Comparison of ENCODE assay signal across 27 cellular contexts in genomic region chr2:65501074-65501473, GRCh38.
DNase-seq lines count a peak whose midpoint lies in the region; ATAC-seq, FAIRE-seq and TF ChIP-seq lines count a peak whose summit lies in the region.
"Had no signal": no experiment of that assay in that cellular context is flagged by ENCODE, and none has a peak within 500 bp of the region (broad histone marks: within the 10 kb centered on the region; RNA-seq: fewer than 3 reads in every experiment).

No MANE protein-coding gene starts in this region.

- peaks cover 0 to 8% (median 0%) of the 10 kb centered on the region in 3 donors for H3K9me3 Mint-ChIP-seq in IgD-negative memory B cell
- H3K9me3 Mint-ChIP-seq in activated naive CD8-positive, alpha-beta T cell treated with anti-CD3 and anti-CD28 coated beads for 36 hours = no peaks in the 10 kb centered on the region
- H3K9me3 Mint-ChIP-seq: activated T-cell treated with anti-CD3 and anti-CD28 coated beads, Interleukin-2, amount 50 U/mL, for 4 hours; stimulated activated naive CD8-positive, alpha-beta T cell treated with anti-CD3 and anti-CD28 coated beads, Interleukin-15, amount 100 ng/mL, for 72 hours had no signal

- no peak for TF ChIP-seq CTCF in D721Med (IDR thresholded peaks at IDR 0.05; ENCODE audit: insufficient read depth, missing control alignments)

- peaks cover 4% of the 10 kb centered on the region for H3K27me3 Mint-ChIP-seq in IgD-negative memory B cell
- no peaks in the 10 kb centered on the region for H3K27me3 Mint-ChIP-seq in activated naive CD8-positive, alpha-beta T cell treated with anti-CD3 and anti-CD28 coated beads for 36 hours

- peak overlapping the region in 3 of 4 donors; percentile 30 to 70 (median 55) for H3K4me3 Mint-ChIP-seq in IgD-negative memory B cell
- no peak overlapping the region for H3K4me3 Mint-ChIP-seq in activated naive CD8-positive, alpha-beta T cell treated with anti-CD3 and anti-CD28 coated beads for 36 hours
- H3K4me3 Mint-ChIP-seq: activated T-cell treated with anti-CD3 and anti-CD28 coated beads, Interleukin-2, amount 50 U/mL, for 4 hours; brain; stimulated activated naive CD8-positive, alpha-beta T cell treated with anti-CD3 and anti-CD28 coated beads, Interleukin-15, amount 100 ng/mL, for 72 hours; T-helper 17 cell had no signal

- no peak for DNase-seq in stimulated activated naive CD8-positive, alpha-beta T cell treated with anti-CD3 and anti-CD28 coated beads, Interleukin-15, Interleukin-2, amounts not matched to agents 100 U/mL and 50 U/mL, for 24 hours
- DNase-seq in NCI-H1436 treated with DMSO at 0.1 percent for 48 hours (lab: John Stamatoyannopoulos, UW) (no peak), D721Med (ENCODE audit: insufficient read length, low spot score) (no peak)
- no peak for DNase-seq in activated naive CD8-positive, alpha-beta T cell treated with anti-CD3 and anti-CD28 coated beads for 36 hours
- DNase-seq: activated CD4-positive, alpha-beta T cell treated with anti-CD3 and anti-CD28 coated beads for 4 hours; activated CD8-positive, alpha-beta memory T cell treated with anti-CD3 and anti-CD28 coated beads for 24 hours; activated T-cell treated with anti-CD3 and anti-CD28 coated beads, Interleukin-2, amount 50 U/mL, for 4 hours; adrenal gland; effector CD4-positive, alpha-beta T cell; EL; foreskin fibroblast; Karpas-422; left cardiac atrium; NCI-H1048; NCI-H187; NCI-H2171 treated with DMSO at 0.1 percent for 48 hours; NCI-H524 treated with DMSO at 0.1 percent for 48 hours; posterior cingulate gyrus; right lobe of liver; stimulated activated naive CD8-positive, alpha-beta T cell treated with anti-CD3 and anti-CD28 coated beads, Interleukin-15, amount 100 ng/mL, for 72 hours; T-helper 17 cell; tibial artery had no signal

- no peak for FAIRE-seq in D721Med (lab: Jason Lieb, UNC)
- FAIRE-seq: H1 had no signal

- no peak overlapping the region for H3K27ac Mint-ChIP-seq in IgD-negative memory B cell
- H3K27ac Mint-ChIP-seq in activated naive CD8-positive, alpha-beta T cell treated with anti-CD3 and anti-CD28 coated beads for 36 hours = no peak overlapping the region
- H3K27ac Mint-ChIP-seq: brain; stimulated activated naive CD8-positive, alpha-beta T cell treated with anti-CD3 and anti-CD28 coated beads, Interleukin-15, amount 100 ng/mL, for 72 hours; T-helper 17 cell had no signal

- ATAC-seq in GM18873 (IDR thresholded peaks at IDR 0.05; ENCODE audit: low FRiP score, unreplicated experiment) (peak; percentile 70), HG02798 (IDR thresholded peaks at IDR 0.05; ENCODE audit: poor library complexity, unreplicated experiment) (peak; percentile 59)
- no peak for ATAC-seq in stimulated activated naive CD8-positive, alpha-beta T cell treated with anti-CD3 and anti-CD28 coated beads, Interleukin-15, Interleukin-2, amounts not matched to agents 100 U/mL and 50 U/mL, for 24 hours
- ATAC-seq: activated T-cell treated with anti-CD3 and anti-CD28 coated beads, Interleukin-2, amount 50 U/mL, for 4 hours; left cardiac atrium; right lobe of liver; stimulated activated naive CD8-positive, alpha-beta T cell treated with anti-CD3 and anti-CD28 coated beads, Interleukin-15, amount 100 ng/mL, for 72 hours; T-helper 17 cell had no signal

- H3K36me3 Mint-ChIP-seq in IgD-negative memory B cell = no peaks in the 10 kb centered on the region
- no peaks in the 10 kb centered on the region for H3K36me3 Mint-ChIP-seq in activated naive CD8-positive, alpha-beta T cell treated with anti-CD3 and anti-CD28 coated beads for 36 hours
- H3K36me3 Mint-ChIP-seq: brain had no signal

- peaks cover 0 to 7% (median 0%) of the 10 kb centered on the region in 3 donors for H3K4me1 Mint-ChIP-seq in IgD-negative memory B cell
- no peaks in the 10 kb centered on the region for H3K4me1 Mint-ChIP-seq in activated naive CD8-positive, alpha-beta T cell treated with anti-CD3 and anti-CD28 coated beads for 36 hours
- H3K4me1 Mint-ChIP-seq: stimulated activated naive CD8-positive, alpha-beta T cell treated with anti-CD3 and anti-CD28 coated beads, Interleukin-15, amount 100 ng/mL, for 72 hours had no signal
